1 cellular context compared by ENCODE assay signal in genomic region chr7:105232829-105233291, GRCh38.
TF ChIP-seq lines count a peak whose summit lies in the region.
"Not testable (repeated sequence)": the region's sequence is repeated elsewhere in the genome, so short reads cannot be mapped to it uniquely, and the experiment has no call there.

No MANE protein-coding gene starts in this region.

TF ChIP-seq in K562, 482 proteins besides CTCF, POLR2A, EP300 and RAD21 (continues in another document):
- TF ChIP-seq LARP7 (IDR thresholded peaks at IDR 0.05) = peak; percentile 94
- TF ChIP-seq GATAD2A (IDR thresholded peaks at IDR 0.05) = peak; percentile 85; the same call in 1 of the 2 replicates
- peak; percentile 93 for TF ChIP-seq ARID1B (IDR thresholded peaks at IDR 0.05)
- TF ChIP-seq RCOR1 (IDR thresholded peaks at IDR 0.05; ENCODE audit: borderline replicate concordance in 1 of 2, low read depth in 2 of 2, low read length in 2 of 2) = peak in 1 of 2 experiments; percentile 45; a peak in 1 of 4 replicates
- peak; percentile 84; the same call in 1 of the 2 replicates for TF ChIP-seq THRAP3 (IDR thresholded peaks at IDR 0.05; ENCODE audit: borderline replicate concordance)
- TF ChIP-seq, protein P1, sequence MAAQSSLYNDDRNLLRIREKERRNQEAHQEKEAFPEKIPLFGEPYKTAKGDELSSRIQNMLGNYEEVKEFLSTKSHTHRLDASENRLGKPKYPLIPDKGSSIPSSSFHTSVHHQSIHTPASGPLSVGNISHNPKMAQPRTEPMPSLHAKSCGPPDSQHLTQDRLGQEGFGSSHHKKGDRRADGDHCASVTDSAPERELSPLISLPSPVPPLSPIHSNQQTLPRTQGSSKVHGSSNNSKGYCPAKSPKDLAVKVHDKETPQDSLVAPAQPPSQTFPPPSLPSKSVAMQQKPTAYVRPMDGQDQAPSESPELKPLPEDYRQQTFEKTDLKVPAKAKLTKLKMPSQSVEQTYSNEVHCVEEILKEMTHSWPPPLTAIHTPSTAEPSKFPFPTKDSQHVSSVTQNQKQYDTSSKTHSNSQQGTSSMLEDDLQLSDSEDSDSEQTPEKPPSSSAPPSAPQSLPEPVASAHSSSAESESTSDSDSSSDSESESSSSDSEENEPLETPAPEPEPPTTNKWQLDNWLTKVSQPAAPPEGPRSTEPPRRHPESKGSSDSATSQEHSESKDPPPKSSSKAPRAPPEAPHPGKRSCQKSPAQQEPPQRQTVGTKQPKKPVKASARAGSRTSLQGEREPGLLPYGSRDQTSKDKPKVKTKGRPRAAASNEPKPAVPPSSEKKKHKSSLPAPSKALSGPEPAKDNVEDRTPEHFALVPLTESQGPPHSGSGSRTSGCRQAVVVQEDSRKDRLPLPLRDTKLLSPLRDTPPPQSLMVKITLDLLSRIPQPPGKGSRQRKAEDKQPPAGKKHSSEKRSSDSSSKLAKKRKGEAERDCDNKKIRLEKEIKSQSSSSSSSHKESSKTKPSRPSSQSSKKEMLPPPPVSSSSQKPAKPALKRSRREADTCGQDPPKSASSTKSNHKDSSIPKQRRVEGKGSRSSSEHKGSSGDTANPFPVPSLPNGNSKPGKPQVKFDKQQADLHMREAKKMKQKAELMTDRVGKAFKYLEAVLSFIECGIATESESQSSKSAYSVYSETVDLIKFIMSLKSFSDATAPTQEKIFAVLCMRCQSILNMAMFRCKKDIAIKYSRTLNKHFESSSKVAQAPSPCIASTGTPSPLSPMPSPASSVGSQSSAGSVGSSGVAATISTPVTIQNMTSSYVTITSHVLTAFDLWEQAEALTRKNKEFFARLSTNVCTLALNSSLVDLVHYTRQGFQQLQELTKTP (IDR thresholded peaks at IDR 0.05; ENCODE audit: low read depth in 1 of 2, partially characterized antibody in 2 of 2) = peak in 1 of 2 experiments; percentile 45
- TF ChIP-seq TRIM24 (IDR thresholded peaks at IDR 0.05) = peak; percentile 45 to 58; a peak in 2 of 4 replicates
- peak; percentile 53; the same call in 1 of the 2 replicates for TF ChIP-seq BCOR (IDR thresholded peaks at IDR 0.05)
- TF ChIP-seq NBN (IDR thresholded peaks at IDR 0.05; ENCODE audit: low read depth) = peak; percentile 63; the same call in 1 of the 2 replicates
- peak; percentile 58 for TF ChIP-seq CBFA2T2 (conservative IDR thresholded peaks at IDR 0.05)
- TF ChIP-seq MEF2D (tag; conservative IDR thresholded peaks at IDR 0.05; ENCODE audit: low read depth) = peak; percentile 30; the same call in 1 of the 2 replicates
- TF ChIP-seq KDM1A (IDR thresholded peaks at IDR 0.05) = peak; percentile 43 to 47; a peak in 3 of 4 replicates
- TF ChIP-seq ELF4 (CRISPR knock-in tag; IDR thresholded peaks at IDR 0.05) = peak; percentile 91
- TF ChIP-seq DACH1 (IDR thresholded peaks at IDR 0.05; ENCODE audit: partially characterized antibody) = peak; percentile 10
- TF ChIP-seq, protein P2, sequence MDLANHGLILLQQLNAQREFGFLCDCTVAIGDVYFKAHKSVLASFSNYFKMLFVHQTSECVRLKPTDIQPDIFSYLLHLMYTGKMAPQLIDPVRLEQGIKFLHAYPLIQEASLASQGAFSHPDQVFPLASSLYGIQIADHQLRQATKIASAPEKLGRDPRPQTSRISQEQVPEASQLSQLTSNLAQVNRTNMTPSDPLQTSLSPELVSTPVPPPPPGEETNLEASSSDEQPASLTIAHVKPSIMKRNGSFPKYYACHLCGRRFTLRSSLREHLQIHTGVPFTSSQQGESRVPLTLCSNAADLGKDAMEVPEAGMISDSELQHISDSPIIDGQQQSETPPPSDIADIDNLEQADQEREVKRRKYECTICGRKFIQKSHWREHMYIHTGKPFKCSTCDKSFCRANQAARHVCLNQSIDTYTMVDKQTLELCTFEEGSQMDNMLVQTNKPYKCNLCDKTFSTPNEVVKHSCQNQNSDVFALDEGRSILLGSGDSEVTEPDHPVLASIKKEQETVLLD (IDR thresholded peaks at IDR 0.05) = peak; percentile 86
- peak; percentile 27 for TF ChIP-seq NFIC (IDR thresholded peaks at IDR 0.05)
- TF ChIP-seq, protein P3, sequence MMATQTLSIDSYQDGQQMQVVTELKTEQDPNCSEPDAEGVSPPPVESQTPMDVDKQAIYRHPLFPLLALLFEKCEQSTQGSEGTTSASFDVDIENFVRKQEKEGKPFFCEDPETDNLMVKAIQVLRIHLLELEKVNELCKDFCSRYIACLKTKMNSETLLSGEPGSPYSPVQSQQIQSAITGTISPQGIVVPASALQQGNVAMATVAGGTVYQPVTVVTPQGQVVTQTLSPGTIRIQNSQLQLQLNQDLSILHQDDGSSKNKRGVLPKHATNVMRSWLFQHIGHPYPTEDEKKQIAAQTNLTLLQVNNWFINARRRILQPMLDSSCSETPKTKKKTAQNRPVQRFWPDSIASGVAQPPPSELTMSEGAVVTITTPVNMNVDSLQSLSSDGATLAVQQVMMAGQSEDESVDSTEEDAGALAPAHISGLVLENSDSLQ (IDR thresholded peaks at IDR 0.05) = peak; percentile 3; the same call in 1 of the 2 replicates
- TF ChIP-seq, protein P4, sequence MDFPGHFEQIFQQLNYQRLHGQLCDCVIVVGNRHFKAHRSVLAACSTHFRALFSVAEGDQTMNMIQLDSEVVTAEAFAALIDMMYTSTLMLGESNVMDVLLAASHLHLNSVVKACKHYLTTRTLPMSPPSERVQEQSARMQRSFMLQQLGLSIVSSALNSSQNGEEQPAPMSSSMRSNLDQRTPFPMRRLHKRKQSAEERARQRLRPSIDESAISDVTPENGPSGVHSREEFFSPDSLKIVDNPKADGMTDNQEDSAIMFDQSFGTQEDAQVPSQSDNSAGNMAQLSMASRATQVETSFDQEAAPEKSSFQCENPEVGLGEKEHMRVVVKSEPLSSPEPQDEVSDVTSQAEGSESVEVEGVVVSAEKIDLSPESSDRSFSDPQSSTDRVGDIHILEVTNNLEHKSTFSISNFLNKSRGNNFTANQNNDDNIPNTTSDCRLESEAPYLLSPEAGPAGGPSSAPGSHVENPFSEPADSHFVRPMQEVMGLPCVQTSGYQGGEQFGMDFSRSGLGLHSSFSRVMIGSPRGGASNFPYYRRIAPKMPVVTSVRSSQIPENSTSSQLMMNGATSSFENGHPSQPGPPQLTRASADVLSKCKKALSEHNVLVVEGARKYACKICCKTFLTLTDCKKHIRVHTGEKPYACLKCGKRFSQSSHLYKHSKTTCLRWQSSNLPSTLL (IDR thresholded peaks at IDR 0.05) = peak; percentile 77; the same call in 1 of the 2 replicates
- TF ChIP-seq, protein P5, sequence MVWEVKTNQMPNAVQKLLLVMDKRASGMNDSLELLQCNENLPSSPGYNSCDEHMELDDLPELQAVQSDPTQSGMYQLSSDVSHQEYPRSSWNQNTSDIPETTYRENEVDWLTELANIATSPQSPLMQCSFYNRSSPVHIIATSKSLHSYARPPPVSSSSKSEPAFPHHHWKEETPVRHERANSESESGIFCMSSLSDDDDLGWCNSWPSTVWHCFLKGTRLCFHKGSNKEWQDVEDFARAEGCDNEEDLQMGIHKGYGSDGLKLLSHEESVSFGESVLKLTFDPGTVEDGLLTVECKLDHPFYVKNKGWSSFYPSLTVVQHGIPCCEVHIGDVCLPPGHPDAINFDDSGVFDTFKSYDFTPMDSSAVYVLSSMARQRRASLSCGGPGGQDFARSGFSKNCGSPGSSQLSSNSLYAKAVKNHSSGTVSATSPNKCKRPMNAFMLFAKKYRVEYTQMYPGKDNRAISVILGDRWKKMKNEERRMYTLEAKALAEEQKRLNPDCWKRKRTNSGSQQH (CRISPR knock-in tag; IDR thresholded peaks at IDR 0.05) = 0 out of 2 replicates have a peak, but pooled peaks have one; percentile 58
- peak; percentile 84 for TF ChIP-seq ZNF512 (tag; IDR thresholded peaks at IDR 0.05)
- TF ChIP-seq OTX1 (CRISPR knock-in tag; IDR thresholded peaks at IDR 0.05) = peak; percentile 53; the same call in 1 of the 2 replicates
- TF ChIP-seq ZEB2 (IDR thresholded peaks at IDR 0.05) = peak; percentile 52
- TF ChIP-seq ARNT (IDR thresholded peaks at IDR 0.05) = 0 out of 4 replicates have a peak, but pooled peaks have one; percentile 16 to 56
- TF ChIP-seq ZBTB26 (CRISPR knock-in tag; IDR thresholded peaks at IDR 0.05) = peak; percentile 91
- TF ChIP-seq TRIM28 (IDR thresholded peaks at IDR 0.05) = 0 out of 2 replicates have a peak, but pooled peaks have one; percentile 26
- TF ChIP-seq HDGF (IDR thresholded peaks at IDR 0.05) = peak; percentile 90; the same call in 1 of the 2 replicates
- peak; percentile 50; the same call in 1 of the 2 replicates for TF ChIP-seq CC2D1A (IDR thresholded peaks at IDR 0.05)
- TF ChIP-seq, protein P6, sequence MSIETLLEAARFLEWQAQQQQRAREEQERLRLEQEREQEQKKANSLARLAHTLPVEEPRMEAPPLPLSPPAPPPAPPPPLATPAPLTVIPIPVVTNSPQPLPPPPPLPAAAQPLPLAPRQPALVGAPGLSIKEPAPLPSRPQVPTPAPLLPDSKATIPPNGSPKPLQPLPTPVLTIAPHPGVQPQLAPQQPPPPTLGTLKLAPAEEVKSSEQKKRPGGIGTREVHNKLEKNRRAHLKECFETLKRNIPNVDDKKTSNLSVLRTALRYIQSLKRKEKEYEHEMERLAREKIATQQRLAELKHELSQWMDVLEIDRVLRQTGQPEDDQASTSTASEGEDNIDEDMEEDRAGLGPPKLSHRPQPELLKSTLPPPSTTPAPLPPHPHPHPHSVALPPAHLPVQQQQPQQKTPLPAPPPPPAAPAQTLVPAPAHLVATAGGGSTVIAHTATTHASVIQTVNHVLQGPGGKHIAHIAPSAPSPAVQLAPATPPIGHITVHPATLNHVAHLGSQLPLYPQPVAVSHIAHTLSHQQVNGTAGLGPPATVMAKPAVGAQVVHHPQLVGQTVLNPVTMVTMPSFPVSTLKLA (conservative IDR thresholded peaks at IDR 0.05) = 0 out of 4 replicates have a peak, but pooled peaks of 1 of the 2 experiments have one; percentile 24
- TF ChIP-seq HDAC1 (IDR thresholded peaks at IDR 0.05) = peak in 1 of 2 experiments; percentile 86; a peak in 2 of 4 replicates
- TF ChIP-seq HDAC2 (IDR thresholded peaks at IDR 0.05) = peak; percentile 71; the same call in 1 of the 2 replicates
- peak; percentile 65; the same call in 1 of the 2 replicates for TF ChIP-seq SMARCA5 (IDR thresholded peaks at IDR 0.05)
- TF ChIP-seq SMARCA4 (IDR thresholded peaks at IDR 0.05) = peak; percentile 84
- TF ChIP-seq CBFA2T3 (IDR thresholded peaks at IDR 0.05) = peak; percentile 84
- TF ChIP-seq ZC3H8 (IDR thresholded peaks at IDR 0.05) = 0 out of 2 replicates have a peak, but pooled peaks have one; percentile 72
- TF ChIP-seq MLLT1 (IDR thresholded peaks at IDR 0.05) = peak; percentile 57 to 79; a peak in 2 of 4 replicates
- peak; percentile 81 for TF ChIP-seq SMARCE1 (IDR thresholded peaks at IDR 0.05)
- peak; percentile 45; the same call in 1 of the 2 replicates for TF ChIP-seq NFRKB (IDR thresholded peaks at IDR 0.05; ENCODE audit: low read depth)
- peak; percentile 72 for TF ChIP-seq NCOR1 (IDR thresholded peaks at IDR 0.05)
- peak; percentile 90 for TF ChIP-seq MTA1 (IDR thresholded peaks at IDR 0.05; ENCODE audit: borderline replicate concordance)
- peak; percentile 80 for TF ChIP-seq MTA2 (IDR thresholded peaks at IDR 0.05; ENCODE audit: low read depth)
- TF ChIP-seq DIDO1 (tag; IDR thresholded peaks at IDR 0.05; ENCODE audit: low read depth) = peak; percentile 58; the same call in 1 of the 2 replicates
- TF ChIP-seq PHB2 (IDR thresholded peaks at IDR 0.05; ENCODE audit: low read depth) = peak; percentile 19; the same call in 1 of the 2 replicates
- TF ChIP-seq, protein P7, sequence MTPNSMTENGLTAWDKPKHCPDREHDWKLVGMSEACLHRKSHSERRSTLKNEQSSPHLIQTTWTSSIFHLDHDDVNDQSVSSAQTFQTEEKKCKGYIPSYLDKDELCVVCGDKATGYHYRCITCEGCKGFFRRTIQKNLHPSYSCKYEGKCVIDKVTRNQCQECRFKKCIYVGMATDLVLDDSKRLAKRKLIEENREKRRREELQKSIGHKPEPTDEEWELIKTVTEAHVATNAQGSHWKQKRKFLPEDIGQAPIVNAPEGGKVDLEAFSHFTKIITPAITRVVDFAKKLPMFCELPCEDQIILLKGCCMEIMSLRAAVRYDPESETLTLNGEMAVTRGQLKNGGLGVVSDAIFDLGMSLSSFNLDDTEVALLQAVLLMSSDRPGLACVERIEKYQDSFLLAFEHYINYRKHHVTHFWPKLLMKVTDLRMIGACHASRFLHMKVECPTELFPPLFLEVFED (CRISPR knock-in tag; conservative IDR thresholded peaks at IDR 0.05) = peak; percentile 90; the same call in 1 of the 2 replicates
- TF ChIP-seq DPF2 (IDR thresholded peaks at IDR 0.05) = peak; percentile 90
- 0 out of 2 replicates have a peak, but pooled peaks have one; percentile 7 for TF ChIP-seq SOX6 (IDR thresholded peaks at IDR 0.05)
- TF ChIP-seq TEAD4 (IDR thresholded peaks at IDR 0.05; ENCODE audit: low read length) = peak; percentile 17; the same call in 1 of the 2 replicates
- TF ChIP-seq TEAD4 (CRISPR knock-in tag; IDR thresholded peaks at IDR 0.05; ENCODE audit: borderline replicate concordance) = not testable (repeated sequence)
- TF ChIP-seq EHMT2 (IDR thresholded peaks at IDR 0.05) = peak; percentile 68
- peak; percentile 55 for TF ChIP-seq GATA2 (CRISPR knock-in tag; IDR thresholded peaks at IDR 0.05)
- 0 out of 2 replicates have a peak, but pooled peaks have one; percentile 27 for TF ChIP-seq CXXC5 (CRISPR knock-in tag; IDR thresholded peaks at IDR 0.05)
